In the genomic region with DNA sequence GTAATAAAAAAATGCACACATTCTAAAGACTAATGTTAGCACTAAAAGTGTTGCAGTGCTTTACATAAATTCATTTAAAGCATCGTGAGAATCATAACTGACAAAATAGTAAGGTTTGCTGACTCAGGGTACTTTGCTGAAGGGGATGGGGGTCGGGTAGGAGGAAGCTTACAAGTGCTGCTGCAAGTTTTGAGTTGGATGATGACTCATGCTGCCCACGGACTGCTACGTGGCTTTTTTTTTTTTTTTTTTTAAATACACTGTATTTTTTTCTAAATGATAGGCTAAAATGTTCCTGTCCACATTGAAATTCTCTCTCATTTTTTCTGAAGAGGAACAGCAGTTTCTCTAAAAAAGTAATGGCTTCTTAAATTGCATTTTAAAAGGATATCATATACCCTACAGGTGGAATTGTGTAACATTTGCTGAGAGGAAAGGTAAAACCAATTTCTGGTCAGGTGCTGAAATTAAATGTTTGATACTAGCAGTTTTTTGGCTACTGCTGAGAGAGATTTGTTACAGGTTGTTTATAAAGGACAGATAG, we compare ENCODE assay signal across 8 cellular contexts. TPM values are rescaled to one million over a fixed set of nuclear protein-coding genes. Genes with fewer than 3 reads are reported as not detected.
A peak's percentile ranks its signal among the peaks of the same experiment; 100 is the strongest.
DNase-seq lines count a peak whose midpoint lies in the region; ATAC-seq and TF ChIP-seq lines count a peak whose summit lies in the region.

No MANE protein-coding gene starts in this region.

- H3K27ac ChIP-seq in naive thymus-derived CD4-positive, alpha-beta T cell (ENCODE audit: low read depth, low read length), result peak overlapping the region; percentile 9

- H3K27me3 ChIP-seq in naive thymus-derived CD4-positive, alpha-beta T cell (ENCODE audit: control insufficient read depth in 2 of 2, insufficient read depth in 2 of 2, low read length in 2 of 2), result no peaks in the 10 kb centered on the region

- POLR2A ChIA-PET in naive thymus-derived CD4-positive, alpha-beta T cell (lab: Charles Lee), result interaction anchor here (0.9 to 2.4 kb wide), 4 partner anchors 22 to 49 kb away, joined by 4 to 13 read pairs (median 8); a partner anchor contains a TSS

- intact Hi-C loops in naive thymus-derived CD4-positive, alpha-beta T cell (cut with micrococcal nuclease), result loop anchor here (2.0 to 10.0 kb wide), 3 partner anchors 58 to 286 kb away; a partner anchor contains a TSS

- CTCF ChIA-PET in naive thymus-derived CD4-positive, alpha-beta T cell (lab: Charles Lee), result interaction anchor here (0.6 to 1.0 kb wide), 2 partner anchors 49 to 201 kb away, joined by 3 to 4 read pairs; a partner anchor contains a TSS

- peak overlapping the region; percentile 99 for H3K4me3 Mint-ChIP-seq in endothelial cell (ENCODE audit: unreplicated experiment)
- H3K4me3 Mint-ChIP-seq in naive thymus-derived CD4-positive, alpha-beta T cell, result peak overlapping the region; percentile 83 to 95 (median 90)

- TF ChIP-seq CTCF in endothelial cell (IDR thresholded peaks at IDR 0.05; ENCODE audit: unreplicated experiment), result no peak

- H3K27ac Mint-ChIP-seq in endothelial cell (ENCODE audit: unreplicated experiment), result peak overlapping the region; percentile 96
- peak overlapping the region; percentile 39 to 92 (median 83) for H3K27ac Mint-ChIP-seq in naive thymus-derived CD4-positive, alpha-beta T cell

- peaks cover 9 to 29% of the 10 kb centered on the region in 2 donors for H3K4me1 ChIP-seq in naive thymus-derived CD4-positive, alpha-beta T cell (ENCODE audit: control insufficient read depth in 2 of 2, insufficient read depth in 2 of 2, low read length in 2 of 2)

- no peaks in the 10 kb centered on the region for H3K36me3 ChIP-seq in naive thymus-derived CD4-positive, alpha-beta T cell (ENCODE audit: control insufficient read depth in 2 of 3, insufficient read depth in 3 of 3, low read length in 3 of 3)

- H3K27me3 Mint-ChIP-seq in endothelial cell (ENCODE audit: unreplicated experiment), result peaks cover 11% of the 10 kb centered on the region
- H3K27me3 Mint-ChIP-seq in naive thymus-derived CD4-positive, alpha-beta T cell, result peaks cover 0 to 15% (median 0%) of the 10 kb centered on the region in 5 donors

- no peaks in the 10 kb centered on the region for H3K9me3 Mint-ChIP-seq in endothelial cell (ENCODE audit: unreplicated experiment)
- H3K9me3 Mint-ChIP-seq in naive thymus-derived CD4-positive, alpha-beta T cell, result no peaks in the 10 kb centered on the region

- ATAC-seq in naive thymus-derived CD4-positive, alpha-beta T cell, result no peak
- peak; percentile 58 for ATAC-seq in stimulated activated naive CD8-positive, alpha-beta T cell treated with anti-CD3 and anti-CD28 coated beads, Interleukin-15, Interleukin-2, amounts not matched to agents 100 U/mL and 50 U/mL, for 24 hours
- no peak for ATAC-seq in HG02885 (IDR thresholded peaks at IDR 0.05; ENCODE audit: poor library complexity, unreplicated experiment)

- H3K36me3 Mint-ChIP-seq in endothelial cell (ENCODE audit: low read depth, unreplicated experiment), result peaks cover 10% of the 10 kb centered on the region
- peaks cover 0 to 5% (median 1%) of the 10 kb centered on the region in 5 donors for H3K36me3 Mint-ChIP-seq in naive thymus-derived CD4-positive, alpha-beta T cell

- H3K4me1 Mint-ChIP-seq in endothelial cell (ENCODE audit: unreplicated experiment), result peaks cover 37% of the 10 kb centered on the region
- H3K4me1 Mint-ChIP-seq in naive thymus-derived CD4-positive, alpha-beta T cell, result peaks cover 32 to 53% (median 42%) of the 10 kb centered on the region in 7 donors

- peak; percentile 63 for DNase-seq in activated gamma-delta T cell treated with Interleukin-2 at 50 U/mL for 16 hours
- no peak for DNase-seq in activated gamma-delta T cell (lab: John Stamatoyannopoulos, UW)
- peak; percentile 18 for DNase-seq in NCI-H2171 (lab: John Stamatoyannopoulos, UW)
- DNase-seq in activated CD8-positive, alpha-beta memory T cell treated with anti-CD3 and anti-CD28 coated beads for 1 hour (ENCODE audit: extremely low read depth in 1 of 2, low read depth in 1 of 2), result peak; percentile 36 to 46
- DNase-seq in endothelial cell (ENCODE audit: low spot score), result no peak
- peak in 3 of 9 donors; percentile 12 to 67 (median 58) for DNase-seq in naive thymus-derived CD4-positive, alpha-beta T cell
- DNase-seq in stimulated activated naive CD8-positive, alpha-beta T cell treated with anti-CD3 and anti-CD28 coated beads, Interleukin-15, Interleukin-2, amounts not matched to agents 100 U/mL and 50 U/mL, for 24 hours, result peak; percentile 65

- peak overlapping the region; percentile 15 for H3K4me3 ChIP-seq in naive thymus-derived CD4-positive, alpha-beta T cell (ENCODE audit: low read length)

- no peaks in the 10 kb centered on the region for H3K9me3 ChIP-seq in naive thymus-derived CD4-positive, alpha-beta T cell (ENCODE audit: control insufficient read depth in 2 of 3, low read length in 3 of 3)

RNA-seq across cellular contexts. Expression of a gene that starts 2.2 kb away (rescaled TPM):
- total RNA-seq in endothelial cell (ENCODE audit: unreplicated experiment), result 94.6 TPM
- 10 to 100 TPM; 19.2 to 44.1 (median 25.3) TPM for total RNA-seq in naive thymus-derived CD4-positive, alpha-beta T cell
- 1 to 10 TPM; 5.1 to 6.0 TPM for polyA plus RNA-seq in naive thymus-derived CD4-positive, alpha-beta T cell

RNA-seq across cellular contexts. Expression of a gene that starts 49.6 kb away (rescaled TPM):
- 25.5 TPM for total RNA-seq in endothelial cell (ENCODE audit: unreplicated experiment)
- total RNA-seq in naive thymus-derived CD4-positive, alpha-beta T cell, result 10 to 100 TPM in 3 of 5 experiments, 1 to 10 TPM in 2; 9.2 to 30.1 (median 19.3) TPM
- 10 to 100 TPM; 16.5 to 33.2 TPM for polyA plus RNA-seq in naive thymus-derived CD4-positive, alpha-beta T cell

Comparison
In these comparisons a context has a peak if more than half of its experiments do, and no peak if none do; other contexts are left out.
1. DNase-seq: peak in activated gamma-delta T cell treated with Interleukin-2 at 50 U/mL for 16 hours (single experiment), NCI-H2171 (single experiment), activated CD8-positive, alpha-beta memory T cell treated with anti-CD3 and anti-CD28 coated beads for 1 hour (2 of 2) and stimulated activated naive CD8-positive, alpha-beta T cell treated with anti-CD3 and anti-CD28 coated beads, Interleukin-15, Interleukin-2, amounts not matched to agents 100 U/mL and 50 U/mL, for 24 hours (single experiment); none in activated gamma-delta T cell (single experiment) and endothelial cell (single experiment).